ENCODE assay signal across 8 cellular contexts in genomic region chr2:213152888-213153287, GRCh38. TPM values are rescaled to one million over a fixed set of nuclear protein-coding genes. Genes with fewer than 3 reads are reported as not detected.
DNase-seq lines count a peak whose midpoint lies in the region; ATAC-seq, FAIRE-seq and TF ChIP-seq lines count a peak whose summit lies in the region.

No MANE protein-coding gene starts in this region.

- H3K4me2 ChIP-seq in OCI-LY1 (ENCODE audit: low read length) (peak overlapping the region; percentile 95), endothelial cell of umbilical vein (ENCODE audit: insufficient read depth, low read length) (peak overlapping the region; percentile 81)

- H3F3A ChIP-seq in OCI-LY1 (ENCODE audit: insufficient read depth, low read length), result no peaks in the 10 kb centered on the region

- H3K4me3 Mint-ChIP-seq in CD4-positive, CD25-positive, alpha-beta regulatory T cell, result peak overlapping the region; percentile 89 to 99 (median 94)
- peak overlapping the region; percentile 74 for H3K4me3 Mint-ChIP-seq in osteocyte (ENCODE audit: unreplicated experiment)

- TF ChIP-seq CTCF in OCI-LY1 (IDR thresholded peaks at IDR 0.05; ENCODE audit: low read length) (no peak), endothelial cell of umbilical vein (IDR thresholded peaks at IDR 0.05; ENCODE audit: extremely low read depth in 1 of 2, insufficient read depth in 1 of 2, low read depth in 1 of 2, low read length in 2 of 2) (no peak), osteocyte (IDR thresholded peaks at IDR 0.05) (no peak)

- H3K27me3 ChIP-seq in CD4-positive, CD25-positive, alpha-beta regulatory T cell (ENCODE audit: control insufficient read depth, insufficient read depth, low read length), result no peaks in the 10 kb centered on the region
- H3K27me3 ChIP-seq in OCI-LY1 (ENCODE audit: insufficient read depth, low read length), result no peaks in the 10 kb centered on the region
- peaks cover 16 to 41% of the 10 kb centered on the region in 2 experiments for H3K27me3 ChIP-seq in endothelial cell of umbilical vein (ENCODE audit: control insufficient read depth in 2 of 2, insufficient read depth in 2 of 2, low read length in 2 of 2)

- no peak for DNase-seq in CD4-positive, CD25-positive, alpha-beta regulatory T cell
- DNase-seq in endothelial cell of umbilical vein (ENCODE audit: low read depth, low spot score), result no peak
- no peak for DNase-seq in osteocyte (ENCODE audit: extremely low spot score, unreplicated experiment)
- no peak for DNase-seq in SKM-1 (lab: John Stamatoyannopoulos, UW; ENCODE audit: unreplicated experiment)
- no peak for DNase-seq in GOT3 (lab: John Stamatoyannopoulos, UW)
- no peak for DNase-seq in AML-193 (lab: John Stamatoyannopoulos, UW)

- dilution Hi-C loops in endothelial cell of umbilical vein (cut with MboI; ENCODE audit: extremely low pct_ligation_motif_present, low sequenced_read_pairs), result no loop called here

- POLR2A ChIA-PET in endothelial cell of umbilical vein (lab: Charles Lee), result no interaction called here

- H3K27ac Mint-ChIP-seq in CD4-positive, CD25-positive, alpha-beta regulatory T cell, result peak overlapping the region; percentile 94 to 95 (median 95)
- peak overlapping the region; percentile 96 for H3K27ac Mint-ChIP-seq in osteocyte (ENCODE audit: unreplicated experiment)

- H3K9me2 ChIP-seq in OCI-LY1 (ENCODE audit: low read depth, low read length), result no peaks in the 10 kb centered on the region

- H3K4me3 ChIP-seq in CD4-positive, CD25-positive, alpha-beta regulatory T cell (ENCODE audit: low read depth, low read length), result peak overlapping the region; percentile 97
- H3K4me3 ChIP-seq in OCI-LY1 (ENCODE audit: low read depth, low read length, poor library complexity, severe bottlenecking) (peak overlapping the region; percentile 92), endothelial cell of umbilical vein (replicated peaks in 1 of 3; ENCODE audit: insufficient read depth in 1 of 3, low read depth in 1 of 3, low read length in 3 of 3) (no peak overlapping the region)

- H2AFZ ChIP-seq in OCI-LY1 (ENCODE audit: low read length) (no peak overlapping the region), endothelial cell of umbilical vein (ENCODE audit: low read depth, low read length) (no peak overlapping the region)

- TF ChIP-seq POLR2A in endothelial cell of umbilical vein (IDR thresholded peaks at IDR 0.05; ENCODE audit: low read depth, low read length), result no peak

- no peaks in the 10 kb centered on the region for H3K9me3 ChIP-seq in CD4-positive, CD25-positive, alpha-beta regulatory T cell (ENCODE audit: control insufficient read depth in 2 of 2, low read length in 2 of 2)
- no peaks in the 10 kb centered on the region for H3K9me3 ChIP-seq in OCI-LY1 (ENCODE audit: low read length)
- H3K9me3 ChIP-seq in endothelial cell of umbilical vein (replicated peaks; ENCODE audit: control insufficient read depth, insufficient read depth, low read length), result no peaks in the 10 kb centered on the region

- no peaks in the 10 kb centered on the region for H3K9me3 Mint-ChIP-seq in CD4-positive, CD25-positive, alpha-beta regulatory T cell
- no peaks in the 10 kb centered on the region for H3K9me3 Mint-ChIP-seq in osteocyte (ENCODE audit: unreplicated experiment)

- H3K36me3 Mint-ChIP-seq in CD4-positive, CD25-positive, alpha-beta regulatory T cell, result no peaks in the 10 kb centered on the region
- no peaks in the 10 kb centered on the region for H3K36me3 Mint-ChIP-seq in osteocyte (ENCODE audit: unreplicated experiment)

- H3K36me3 ChIP-seq in CD4-positive, CD25-positive, alpha-beta regulatory T cell (ENCODE audit: control insufficient read depth, insufficient read depth, low read length), result no peaks in the 10 kb centered on the region
- H3K36me3 ChIP-seq in OCI-LY1 (ENCODE audit: insufficient read depth, low read length) (peaks cover 15% of the 10 kb centered on the region), endothelial cell of umbilical vein (ENCODE audit: control insufficient read depth in 2 of 2, extremely low read depth in 1 of 2, insufficient read depth in 2 of 2, low read length in 2 of 2) (no peaks in the 10 kb centered on the region)

- ATAC-seq in CD4-positive, CD25-positive, alpha-beta regulatory T cell (ENCODE audit: low read depth in 2 of 2), result no peak
- no peak for ATAC-seq in HG03095 (IDR thresholded peaks at IDR 0.05; ENCODE audit: unreplicated experiment)

- FAIRE-seq in endothelial cell of umbilical vein (lab: Jason Lieb, UNC), result no peak

- H4K20me1 ChIP-seq in OCI-LY1 (ENCODE audit: insufficient read depth, low read length) (no peaks in the 10 kb centered on the region), endothelial cell of umbilical vein (replicated peaks; ENCODE audit: control insufficient read depth, extremely low read depth, insufficient read depth, low read length) (no peaks in the 10 kb centered on the region)

- CTCF ChIA-PET in endothelial cell of umbilical vein (lab: Charles Lee), result interaction anchor here (0.6 to 4.8 kb wide), 10 partner anchors 33 to 466 kb away, joined by 3 to 103 read pairs (median 12); no protein-coding TSS in a partner anchor

- peaks cover 4% of the 10 kb centered on the region for H3K27me3 Mint-ChIP-seq in CD4-positive, CD25-positive, alpha-beta regulatory T cell
- no peaks in the 10 kb centered on the region for H3K27me3 Mint-ChIP-seq in osteocyte (ENCODE audit: unreplicated experiment)

- peaks cover 20 to 55% (median 41%) of the 10 kb centered on the region in 4 donors for H3K4me1 Mint-ChIP-seq in CD4-positive, CD25-positive, alpha-beta regulatory T cell
- H3K4me1 Mint-ChIP-seq in osteocyte (ENCODE audit: unreplicated experiment), result peaks cover 37% of the 10 kb centered on the region

- peak overlapping the region; percentile 95 for H3K27ac ChIP-seq in CD4-positive, CD25-positive, alpha-beta regulatory T cell (ENCODE audit: insufficient read depth, low read length, poor library complexity, severe bottlenecking)
- peak overlapping the region; percentile 98 for H3K27ac ChIP-seq in OCI-LY1 (ENCODE audit: low read depth, low read length, poor library complexity, severe bottlenecking)
- no peak overlapping the region for H3K27ac ChIP-seq in endothelial cell of umbilical vein (ENCODE audit: insufficient read depth, low read depth, low read length)

- no peaks in the 10 kb centered on the region for H3K9me1 ChIP-seq in endothelial cell of umbilical vein (replicated peaks; ENCODE audit: control insufficient read depth, extremely low read depth, insufficient read depth, low read length)

- H3K79me2 ChIP-seq in OCI-LY1 (ENCODE audit: insufficient read depth, low read length) (peaks cover 46% of the 10 kb centered on the region), endothelial cell of umbilical vein (ENCODE audit: control insufficient read depth, insufficient read depth, low read length) (no peaks in the 10 kb centered on the region)

- no TSS peak for BruUV-seq in endothelial cell of umbilical vein (replicated peaks; lab: Mats Ljungman, UMichigan)

- intact Hi-C loops in endothelial cell of umbilical vein (cut with micrococcal nuclease), result loop anchor here (1.0 to 5.0 kb wide), 6 partner anchors 241 to 467 kb away; no protein-coding TSS in a partner anchor

- H3K9ac ChIP-seq in OCI-LY1 (ENCODE audit: low read length), result peak overlapping the region; percentile 99
- H3K9ac ChIP-seq in endothelial cell of umbilical vein (replicated peaks; ENCODE audit: extremely low read depth, insufficient read depth, low read length), result no peak overlapping the region

- peaks cover 45% of the 10 kb centered on the region for H3K4me1 ChIP-seq in CD4-positive, CD25-positive, alpha-beta regulatory T cell (ENCODE audit: control insufficient read depth, insufficient read depth, low read length, poor library complexity, severe bottlenecking)
- H3K4me1 ChIP-seq in OCI-LY1 (ENCODE audit: insufficient read depth, low read length, severe bottlenecking) (peaks cover 52% of the 10 kb centered on the region), endothelial cell of umbilical vein (ENCODE audit: control insufficient read depth, extremely low read depth, insufficient read depth, low read length) (peaks cover 7% of the 10 kb centered on the region)

TF ChIP-seq in endothelial cell of umbilical vein, 7 proteins besides CTCF, POLR2A, EP300 and RAD21:
- TF ChIP-seq MYC (IDR thresholded peaks at IDR 0.05; ENCODE audit: low read depth, low read length) (no peak), EZH2 (IDR thresholded peaks at IDR 0.05; ENCODE audit: borderline replicate concordance, low read depth, low read length, severe bottlenecking) (no peak), GATA2 (IDR thresholded peaks at IDR 0.05; ENCODE audit: insufficient read depth, insufficient read length, low read depth, low read length) (no peak), POLR2AphosphoS5 (IDR thresholded peaks at IDR 0.05; ENCODE audit: insufficient read depth, low read depth, low read length) (no peak), MAX (IDR thresholded peaks at IDR 0.05; ENCODE audit: insufficient read depth, insufficient read length) (no peak), JUN (IDR thresholded peaks at IDR 0.05; ENCODE audit: borderline replicate concordance, insufficient read depth, insufficient read length, low read depth) (no peak), FOS (IDR thresholded peaks at IDR 0.05; ENCODE audit: borderline replicate concordance, insufficient read depth, low read length) (no peak)

RNA-seq across cellular contexts. Expression of gene IKZF2, which starts 1.5 kb away (rescaled TPM):
- 225 TPM for total RNA-seq in CD4-positive, CD25-positive, alpha-beta regulatory T cell
- polyA plus RNA-seq in CD4-positive, CD25-positive, alpha-beta regulatory T cell, result 10 to 100 TPM; 26.8 to 36.7 (median 33.7) TPM
- total RNA-seq in endothelial cell of umbilical vein (0.46 and 0.72 TPM in 2 replicates), osteocyte (16.7 and 18.9 TPM in 2 replicates)
- polyA plus RNA-seq in endothelial cell of umbilical vein, result 0.08 and 0.16 TPM in 2 replicates
- 0.09 and 0.17 TPM in 2 replicates for polyA plus RNA-seq in endothelial cell of umbilical vein (2011; cell fraction: cytosol; rRNA removed)
- polyA plus RNA-seq in endothelial cell of umbilical vein (2011; cell fraction: nucleus; rRNA removed), result 0.39 and 0.83 TPM in 2 replicates
- polyA plus RNA-seq in endothelial cell of umbilical vein (2012), result 0.04 and 0.24 TPM in 2 replicates
- 0.63 and 1.4 TPM in 2 replicates for polyA minus RNA-seq in endothelial cell of umbilical vein
- polyA minus RNA-seq in endothelial cell of umbilical vein (2011; cell fraction: cytosol; rRNA and poly(A)+ RNA removed), result 1.8 TPM
- 0.96 and 2.5 TPM in 2 replicates for polyA minus RNA-seq in endothelial cell of umbilical vein (2011; cell fraction: nucleus; rRNA and poly(A)+ RNA removed)

Comparison
In these comparisons a context has a peak if more than half of its experiments do, and no peak if none do; other contexts are left out.
1. H3K4me3 ChIP-seq: peak in CD4-positive, CD25-positive, alpha-beta regulatory T cell (single experiment) and OCI-LY1 (single experiment); none in endothelial cell of umbilical vein (0 of 3).
2. RNA of gene IKZF2, which starts 1.5 kb away (total RNA-seq): 225 TPM in CD4-positive, CD25-positive, alpha-beta regulatory T cell (single experiment) and 16.7 to 18.9 TPM in osteocyte; 0.46 to 0.72 TPM in endothelial cell of umbilical vein; every median in the first group is over 10 times any median in the second.